In genomic region chrX:119871599-119872395, GRCh38 we compare ENCODE assay signal across 1 cellular context.
A peak's percentile ranks its signal among the peaks of the same experiment; 100 is the strongest.
TF ChIP-seq lines count a peak whose summit lies in the region.

Gene NDUFA1 (plus strand): TSS chrX:119871832. CDS start chrX:119871912, 80 bp downstream.
Gene RNF113A (minus strand): TSS chrX:119871733. CDS start chrX:119871613, 120 bp downstream.

TF ChIP-seq in K562, 482 proteins besides CTCF, POLR2A, EP300 and RAD21 (continued from another document and continues in another):
- TF ChIP-seq, protein P1, sequence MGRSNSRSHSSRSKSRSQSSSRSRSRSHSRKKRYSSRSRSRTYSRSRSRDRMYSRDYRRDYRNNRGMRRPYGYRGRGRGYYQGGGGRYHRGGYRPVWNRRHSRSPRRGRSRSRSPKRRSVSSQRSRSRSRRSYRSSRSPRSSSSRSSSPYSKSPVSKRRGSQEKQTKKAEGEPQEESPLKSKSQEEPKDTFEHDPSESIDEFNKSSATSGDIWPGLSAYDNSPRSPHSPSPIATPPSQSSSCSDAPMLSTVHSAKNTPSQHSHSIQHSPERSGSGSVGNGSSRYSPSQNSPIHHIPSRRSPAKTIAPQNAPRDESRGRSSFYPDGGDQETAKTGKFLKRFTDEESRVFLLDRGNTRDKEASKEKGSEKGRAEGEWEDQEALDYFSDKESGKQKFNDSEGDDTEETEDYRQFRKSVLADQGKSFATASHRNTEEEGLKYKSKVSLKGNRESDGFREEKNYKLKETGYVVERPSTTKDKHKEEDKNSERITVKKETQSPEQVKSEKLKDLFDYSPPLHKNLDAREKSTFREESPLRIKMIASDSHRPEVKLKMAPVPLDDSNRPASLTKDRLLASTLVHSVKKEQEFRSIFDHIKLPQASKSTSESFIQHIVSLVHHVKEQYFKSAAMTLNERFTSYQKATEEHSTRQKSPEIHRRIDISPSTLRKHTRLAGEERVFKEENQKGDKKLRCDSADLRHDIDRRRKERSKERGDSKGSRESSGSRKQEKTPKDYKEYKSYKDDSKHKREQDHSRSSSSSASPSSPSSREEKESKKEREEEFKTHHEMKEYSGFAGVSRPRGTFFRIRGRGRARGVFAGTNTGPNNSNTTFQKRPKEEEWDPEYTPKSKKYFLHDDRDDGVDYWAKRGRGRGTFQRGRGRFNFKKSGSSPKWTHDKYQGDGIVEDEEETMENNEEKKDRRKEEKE (IDR thresholded peaks at IDR 0.05; ENCODE audit: borderline replicate concordance in 1 of 2, control insufficient read depth in 1 of 2, low read depth in 2 of 2, low read length in 1 of 2): no peak; a peak in 1 of 4 replicates
- peak; percentile 49; the same call in 1 of the 2 replicates for TF ChIP-seq SP1 (CRISPR knock-in tag; IDR thresholded peaks at IDR 0.05)
- TF ChIP-seq FOXM1 (IDR thresholded peaks at IDR 0.05; ENCODE audit: low read depth): no peak
- TF ChIP-seq FOXM1 (CRISPR knock-in tag; IDR thresholded peaks at IDR 0.05; ENCODE audit: low read depth): no peak
- TF ChIP-seq ATF7 (IDR thresholded peaks at IDR 0.05): peak; percentile 46; the same call in 1 of the 2 replicates
- TF ChIP-seq, protein P2, sequence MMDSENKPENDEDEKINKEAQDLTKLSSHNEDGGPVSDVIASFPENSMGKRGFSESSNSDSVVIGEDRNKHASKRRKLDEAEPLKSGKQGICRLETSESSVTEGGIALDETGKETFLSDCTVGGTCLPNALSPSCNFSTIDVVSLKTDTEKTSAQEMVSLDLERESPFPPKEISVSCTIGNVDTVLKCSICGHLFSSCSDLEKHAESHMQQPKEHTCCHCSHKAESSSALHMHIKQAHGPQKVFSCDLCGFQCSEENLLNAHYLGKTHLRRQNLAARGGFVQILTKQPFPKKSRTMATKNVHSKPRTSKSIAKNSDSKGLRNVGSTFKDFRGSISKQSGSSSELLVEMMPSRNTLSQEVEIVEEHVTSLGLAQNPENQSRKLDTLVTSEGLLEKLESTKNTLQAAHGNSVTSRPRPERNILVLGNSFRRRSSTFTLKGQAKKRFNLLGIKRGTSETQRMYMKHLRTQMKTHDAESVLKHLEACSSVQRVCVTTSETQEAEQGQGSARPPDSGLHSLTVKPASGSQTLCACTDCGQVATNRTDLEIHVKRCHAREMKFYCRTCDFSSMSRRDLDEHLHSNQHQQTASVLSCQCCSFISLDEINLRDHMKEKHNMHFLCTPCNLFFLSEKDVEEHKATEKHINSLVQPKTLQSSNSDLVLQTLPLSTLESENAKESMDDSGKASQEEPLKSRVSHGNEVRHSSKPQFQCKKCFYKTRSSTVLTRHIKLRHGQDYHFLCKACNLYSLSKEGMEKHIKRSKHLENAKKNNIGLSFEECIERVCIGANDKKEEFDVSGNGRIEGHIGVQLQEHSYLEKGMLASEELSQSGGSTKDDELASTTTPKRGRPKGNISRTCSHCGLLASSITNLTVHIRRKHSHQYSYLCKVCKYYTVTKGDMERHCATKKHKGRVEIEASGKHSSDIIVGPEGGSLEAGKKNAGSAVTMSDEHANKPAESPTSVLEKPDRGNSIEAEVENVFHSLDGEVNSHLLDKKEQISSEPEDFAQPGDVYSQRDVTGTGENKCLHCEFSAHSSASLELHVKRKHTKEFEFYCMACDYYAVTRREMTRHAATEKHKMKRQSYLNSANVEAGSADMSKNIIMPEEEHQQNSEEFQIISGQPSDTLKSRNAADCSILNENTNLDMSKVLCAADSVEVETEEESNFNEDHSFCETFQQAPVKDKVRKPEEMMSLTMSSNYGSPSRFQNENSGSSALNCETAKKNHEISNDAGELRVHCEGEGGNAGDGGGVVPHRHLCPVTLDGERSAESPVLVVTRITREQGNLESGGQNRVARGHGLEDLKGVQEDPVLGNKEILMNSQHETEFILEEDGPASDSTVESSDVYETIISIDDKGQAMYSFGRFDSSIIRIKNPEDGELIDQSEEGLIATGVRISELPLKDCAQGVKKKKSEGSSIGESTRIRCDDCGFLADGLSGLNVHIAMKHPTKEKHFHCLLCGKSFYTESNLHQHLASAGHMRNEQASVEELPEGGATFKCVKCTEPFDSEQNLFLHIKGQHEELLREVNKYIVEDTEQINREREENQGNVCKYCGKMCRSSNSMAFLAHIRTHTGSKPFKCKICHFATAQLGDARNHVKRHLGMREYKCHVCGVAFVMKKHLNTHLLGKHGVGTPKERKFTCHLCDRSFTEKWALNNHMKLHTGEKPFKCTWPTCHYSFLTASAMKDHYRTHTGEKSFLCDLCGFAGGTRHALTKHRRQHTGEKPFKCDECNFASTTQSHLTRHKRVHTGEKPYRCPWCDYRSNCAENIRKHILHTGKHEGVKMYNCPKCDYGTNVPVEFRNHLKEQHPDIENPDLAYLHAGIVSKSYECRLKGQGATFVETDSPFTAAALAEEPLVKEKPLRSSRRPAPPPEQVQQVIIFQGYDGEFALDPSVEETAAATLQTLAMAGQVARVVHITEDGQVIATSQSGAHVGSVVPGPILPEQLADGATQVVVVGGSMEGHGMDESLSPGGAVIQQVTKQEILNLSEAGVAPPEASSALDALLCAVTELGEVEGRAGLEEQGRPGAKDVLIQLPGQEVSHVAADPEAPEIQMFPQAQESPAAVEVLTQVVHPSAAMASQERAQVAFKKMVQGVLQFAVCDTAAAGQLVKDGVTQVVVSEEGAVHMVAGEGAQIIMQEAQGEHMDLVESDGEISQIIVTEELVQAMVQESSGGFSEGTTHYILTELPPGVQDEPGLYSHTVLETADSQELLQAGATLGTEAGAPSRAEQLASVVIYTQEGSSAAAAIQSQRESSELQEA (IDR thresholded peaks at IDR 0.05; ENCODE audit: low read depth): peak; percentile 92
- TF ChIP-seq E2F5 (CRISPR knock-in tag; IDR thresholded peaks at IDR 0.05): no peak
- TF ChIP-seq ZNF444 (CRISPR knock-in tag; IDR thresholded peaks at IDR 0.05): no peak
- no peak for TF ChIP-seq ZNF668 (CRISPR knock-in tag; IDR thresholded peaks at IDR 0.05)
- no peak for TF ChIP-seq SREBF1 (IDR thresholded peaks at IDR 0.05; ENCODE audit: borderline replicate concordance, low read depth, low read length)
- TF ChIP-seq ELF1 (tag; IDR thresholded peaks at IDR 0.05): peak; percentile 86
- no peak for TF ChIP-seq BACH1 (tag; IDR thresholded peaks at IDR 0.05)
- TF ChIP-seq BRF2 (IDR thresholded peaks at IDR 0.05; ENCODE audit: borderline replicate concordance, insufficient read depth, insufficient read length): no peak
- TF ChIP-seq ZNF584 (CRISPR knock-in tag; IDR thresholded peaks at IDR 0.05; ENCODE audit: low read depth): 0 out of 2 replicates have a peak, but pooled peaks have one; percentile 26
- TF ChIP-seq ZNF764 (CRISPR knock-in tag; IDR thresholded peaks at IDR 0.05; ENCODE audit: low read depth): no peak
- no peak for TF ChIP-seq CSDE1 (IDR thresholded peaks at IDR 0.05)
- TF ChIP-seq VEZF1 (CRISPR knock-in tag; IDR thresholded peaks at IDR 0.05): no peak
- TF ChIP-seq ZNF212 (CRISPR knock-in tag; IDR thresholded peaks at IDR 0.05): no peak
- no peak for TF ChIP-seq DDX20 (tag; IDR thresholded peaks at IDR 0.05; ENCODE audit: low read depth)
- TF ChIP-seq, protein P3, sequence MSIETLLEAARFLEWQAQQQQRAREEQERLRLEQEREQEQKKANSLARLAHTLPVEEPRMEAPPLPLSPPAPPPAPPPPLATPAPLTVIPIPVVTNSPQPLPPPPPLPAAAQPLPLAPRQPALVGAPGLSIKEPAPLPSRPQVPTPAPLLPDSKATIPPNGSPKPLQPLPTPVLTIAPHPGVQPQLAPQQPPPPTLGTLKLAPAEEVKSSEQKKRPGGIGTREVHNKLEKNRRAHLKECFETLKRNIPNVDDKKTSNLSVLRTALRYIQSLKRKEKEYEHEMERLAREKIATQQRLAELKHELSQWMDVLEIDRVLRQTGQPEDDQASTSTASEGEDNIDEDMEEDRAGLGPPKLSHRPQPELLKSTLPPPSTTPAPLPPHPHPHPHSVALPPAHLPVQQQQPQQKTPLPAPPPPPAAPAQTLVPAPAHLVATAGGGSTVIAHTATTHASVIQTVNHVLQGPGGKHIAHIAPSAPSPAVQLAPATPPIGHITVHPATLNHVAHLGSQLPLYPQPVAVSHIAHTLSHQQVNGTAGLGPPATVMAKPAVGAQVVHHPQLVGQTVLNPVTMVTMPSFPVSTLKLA (conservative IDR thresholded peaks at IDR 0.05): peak; percentile 71 to 75; a peak in 3 of 4 replicates
- TF ChIP-seq, protein P4, sequence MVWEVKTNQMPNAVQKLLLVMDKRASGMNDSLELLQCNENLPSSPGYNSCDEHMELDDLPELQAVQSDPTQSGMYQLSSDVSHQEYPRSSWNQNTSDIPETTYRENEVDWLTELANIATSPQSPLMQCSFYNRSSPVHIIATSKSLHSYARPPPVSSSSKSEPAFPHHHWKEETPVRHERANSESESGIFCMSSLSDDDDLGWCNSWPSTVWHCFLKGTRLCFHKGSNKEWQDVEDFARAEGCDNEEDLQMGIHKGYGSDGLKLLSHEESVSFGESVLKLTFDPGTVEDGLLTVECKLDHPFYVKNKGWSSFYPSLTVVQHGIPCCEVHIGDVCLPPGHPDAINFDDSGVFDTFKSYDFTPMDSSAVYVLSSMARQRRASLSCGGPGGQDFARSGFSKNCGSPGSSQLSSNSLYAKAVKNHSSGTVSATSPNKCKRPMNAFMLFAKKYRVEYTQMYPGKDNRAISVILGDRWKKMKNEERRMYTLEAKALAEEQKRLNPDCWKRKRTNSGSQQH (CRISPR knock-in tag; IDR thresholded peaks at IDR 0.05): no peak
- TF ChIP-seq, protein P5, sequence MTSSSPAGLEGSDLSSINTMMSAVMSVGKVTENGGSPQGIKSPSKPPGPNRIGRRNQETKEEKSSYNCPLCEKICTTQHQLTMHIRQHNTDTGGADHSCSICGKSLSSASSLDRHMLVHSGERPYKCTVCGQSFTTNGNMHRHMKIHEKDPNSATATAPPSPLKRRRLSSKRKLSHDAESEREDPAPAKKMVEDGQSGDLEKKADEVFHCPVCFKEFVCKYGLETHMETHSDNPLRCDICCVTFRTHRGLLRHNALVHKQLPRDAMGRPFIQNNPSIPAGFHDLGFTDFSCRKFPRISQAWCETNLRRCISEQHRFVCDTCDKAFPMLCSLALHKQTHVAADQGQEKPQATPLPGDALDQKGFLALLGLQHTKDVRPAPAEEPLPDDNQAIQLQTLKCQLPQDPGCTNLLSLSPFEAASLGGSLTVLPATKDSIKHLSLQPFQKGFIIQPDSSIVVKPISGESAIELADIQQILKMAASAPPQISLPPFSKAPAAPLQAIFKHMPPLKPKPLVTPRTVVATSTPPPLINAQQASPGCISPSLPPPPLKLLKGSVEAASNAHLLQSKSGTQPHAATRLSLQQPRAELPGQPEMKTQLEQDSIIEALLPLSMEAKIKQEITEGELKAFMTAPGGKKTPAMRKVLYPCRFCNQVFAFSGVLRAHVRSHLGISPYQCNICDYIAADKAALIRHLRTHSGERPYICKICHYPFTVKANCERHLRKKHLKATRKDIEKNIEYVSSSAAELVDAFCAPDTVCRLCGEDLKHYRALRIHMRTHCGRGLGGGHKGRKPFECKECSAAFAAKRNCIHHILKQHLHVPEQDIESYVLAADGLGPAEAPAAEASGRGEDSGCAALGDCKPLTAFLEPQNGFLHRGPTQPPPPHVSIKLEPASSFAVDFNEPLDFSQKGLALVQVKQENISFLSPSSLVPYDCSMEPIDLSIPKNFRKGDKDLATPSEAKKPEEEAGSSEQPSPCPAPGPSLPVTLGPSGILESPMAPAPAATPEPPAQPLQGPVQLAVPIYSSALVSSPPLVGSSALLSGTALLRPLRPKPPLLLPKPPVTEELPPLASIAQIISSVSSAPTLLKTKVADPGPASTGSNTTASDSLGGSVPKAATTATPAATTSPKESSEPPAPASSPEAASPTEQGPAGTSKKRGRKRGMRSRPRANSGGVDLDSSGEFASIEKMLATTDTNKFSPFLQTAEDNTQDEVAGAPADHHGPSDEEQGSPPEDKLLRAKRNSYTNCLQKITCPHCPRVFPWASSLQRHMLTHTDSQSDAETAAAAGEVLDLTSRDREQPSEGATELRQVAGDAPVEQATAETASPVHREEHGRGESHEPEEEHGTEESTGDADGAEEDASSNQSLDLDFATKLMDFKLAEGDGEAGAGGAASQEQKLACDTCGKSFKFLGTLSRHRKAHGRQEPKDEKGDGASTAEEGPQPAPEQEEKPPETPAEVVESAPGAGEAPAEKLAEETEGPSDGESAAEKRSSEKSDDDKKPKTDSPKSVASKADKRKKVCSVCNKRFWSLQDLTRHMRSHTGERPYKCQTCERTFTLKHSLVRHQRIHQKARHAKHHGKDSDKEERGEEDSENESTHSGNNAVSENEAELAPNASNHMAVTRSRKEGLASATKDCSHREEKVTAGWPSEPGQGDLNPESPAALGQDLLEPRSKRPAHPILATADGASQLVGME (CRISPR knock-in tag; IDR thresholded peaks at IDR 0.05): no peak
- peak; percentile 28 for TF ChIP-seq FIP1L1 (IDR thresholded peaks at IDR 0.05; ENCODE audit: low read depth, low read length, poor library complexity, severe bottlenecking)
- no peak for TF ChIP-seq ZNF146 (CRISPR knock-in tag; IDR thresholded peaks at IDR 0.05; ENCODE audit: unreplicated experiment)
- TF ChIP-seq, protein P6, sequence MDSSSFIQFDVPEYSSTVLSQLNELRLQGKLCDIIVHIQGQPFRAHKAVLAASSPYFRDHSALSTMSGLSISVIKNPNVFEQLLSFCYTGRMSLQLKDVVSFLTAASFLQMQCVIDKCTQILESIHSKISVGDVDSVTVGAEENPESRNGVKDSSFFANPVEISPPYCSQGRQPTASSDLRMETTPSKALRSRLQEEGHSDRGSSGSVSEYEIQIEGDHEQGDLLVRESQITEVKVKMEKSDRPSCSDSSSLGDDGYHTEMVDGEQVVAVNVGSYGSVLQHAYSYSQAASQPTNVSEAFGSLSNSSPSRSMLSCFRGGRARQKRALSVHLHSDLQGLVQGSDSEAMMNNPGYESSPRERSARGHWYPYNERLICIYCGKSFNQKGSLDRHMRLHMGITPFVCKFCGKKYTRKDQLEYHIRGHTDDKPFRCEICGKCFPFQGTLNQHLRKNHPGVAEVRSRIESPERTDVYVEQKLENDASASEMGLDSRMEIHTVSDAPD (CRISPR knock-in tag; IDR thresholded peaks at IDR 0.05): no peak
- TF ChIP-seq ZSCAN29 (IDR thresholded peaks at IDR 0.05): no peak
- TF ChIP-seq ZNF408 (CRISPR knock-in tag; IDR thresholded peaks at IDR 0.05; ENCODE audit: low read depth): no peak
- TF ChIP-seq GTF2F1 (IDR thresholded peaks at IDR 0.05; ENCODE audit: low read depth, low read length): peak; percentile 81; the same call in 1 of the 2 replicates
